ENCODE assay signal across 8 cellular contexts in the genomic region with DNA sequence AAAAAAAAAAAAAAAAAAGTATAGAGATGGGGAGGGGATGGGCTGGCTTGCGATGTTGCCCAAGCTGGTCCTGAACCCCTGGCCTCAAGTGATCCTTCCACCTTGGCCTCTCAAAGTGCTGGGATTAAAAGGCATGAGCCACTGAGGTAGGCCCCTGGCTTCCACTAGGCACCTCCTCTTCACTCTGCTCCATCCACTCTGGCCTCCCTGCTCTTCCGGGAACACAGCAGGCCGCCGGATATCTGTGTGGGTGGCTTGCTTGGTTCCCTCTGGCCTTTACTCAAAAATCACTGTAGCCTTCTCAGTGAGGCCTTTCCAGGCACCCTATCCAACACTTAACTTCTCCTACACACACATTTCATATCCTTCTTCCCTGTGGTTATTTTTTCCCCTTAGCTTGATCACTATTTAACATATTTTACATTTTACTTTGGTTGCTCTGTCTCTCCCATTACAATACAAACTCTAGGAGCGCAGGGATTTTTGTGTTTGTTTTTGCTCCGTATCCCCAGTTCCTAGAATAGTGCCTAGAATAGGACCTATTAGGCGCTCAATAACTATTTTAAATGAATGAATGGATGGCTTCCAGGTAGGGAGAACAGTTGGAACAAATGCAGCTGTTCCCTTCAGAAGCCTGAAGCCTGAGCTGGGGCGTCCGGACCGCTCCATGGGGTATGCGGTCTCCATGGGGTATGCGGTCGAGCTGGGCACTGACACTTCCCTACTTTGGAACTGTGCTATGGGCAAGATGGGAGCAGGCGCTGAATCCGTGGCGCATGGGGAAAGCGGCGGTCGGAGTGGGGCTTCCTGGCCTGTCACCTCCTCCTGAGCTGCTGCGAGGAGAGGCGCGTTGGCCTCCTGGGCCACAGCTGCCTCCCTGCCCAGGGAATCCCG. TPM values are rescaled to one million over a fixed set of nuclear protein-coding genes. Genes with fewer than 3 reads are reported as not detected.
DNase-seq lines count a peak whose midpoint lies in the region; ATAC-seq and TF ChIP-seq lines count a peak whose summit lies in the region.

No MANE protein-coding gene starts in this region.

- peaks cover 6% of the 10 kb centered on the region for H3K27me3 Mint-ChIP-seq in T-helper 1 cell treated with Interleukin-12 subunit alpha and Interleukin-12 subunit beta and Interleukin-4 antibody, amounts not matched to agents 30 μg/mL and 1 μg/mL, for 36 hours (ENCODE audit: low read depth)
- peaks cover 12% of the 10 kb centered on the region for H3K27me3 Mint-ChIP-seq in endothelial cell (ENCODE audit: unreplicated experiment)
- H3K27me3 Mint-ChIP-seq in natural killer cell treated with Interleukin-12 subunit alpha and Interleukin-12 subunit beta and Interleukin-15 and Interleukin-18, amount 100 ng/mL, for 72 hours: no peaks in the 10 kb centered on the region

- CTCF ChIA-PET in PC-9 (lab: Charles Lee): interaction anchor here (0.6 to 5.6 kb wide), 2 partner anchors 44 to 299 kb away, joined by 6 to 29 read pairs; a partner anchor contains a TSS

- H2AFZ ChIP-seq in PC-9: no peak overlapping the region

- peak overlapping the region; percentile 60 for H3K4me2 ChIP-seq in PC-9

- peaks cover 38% of the 10 kb centered on the region; the same call in 1 of the 2 replicates for H3F3A ChIP-seq in PC-9 (ENCODE audit: insufficient read depth, low read depth)

- no peaks in the 10 kb centered on the region for H4K20me1 ChIP-seq in PC-9 (ENCODE audit: insufficient read depth)

- H3K4me1 ChIP-seq in PC-9 (replicated peaks; ENCODE audit: insufficient read depth): peaks cover 31% of the 10 kb centered on the region

- intact Hi-C loops in PC-9 (cut with micrococcal nuclease; ENCODE audit: unreplicated experiment): loop anchor here (5.0 kb wide), 1 partner anchor 112 kb away; a partner anchor contains a TSS

- H3K9me3 Mint-ChIP-seq in T-helper 1 cell treated with Interleukin-12 subunit alpha and Interleukin-12 subunit beta and Interleukin-4 antibody, amounts not matched to agents 30 μg/mL and 1 μg/mL, for 36 hours: no peaks in the 10 kb centered on the region
- no peaks in the 10 kb centered on the region for H3K9me3 Mint-ChIP-seq in endothelial cell (ENCODE audit: unreplicated experiment)
- H3K9me3 Mint-ChIP-seq in natural killer cell treated with Interleukin-12 subunit alpha and Interleukin-12 subunit beta and Interleukin-15 and Interleukin-18, amount 100 ng/mL, for 72 hours: no peaks in the 10 kb centered on the region

- TF ChIP-seq CTCF in PC-9 (conservative IDR thresholded peaks at IDR 0.05): no peak; the same call in 1 of the 2 replicates
- no peak for TF ChIP-seq CTCF in endothelial cell (IDR thresholded peaks at IDR 0.05; ENCODE audit: unreplicated experiment)

- no peaks in the 10 kb centered on the region for H3K27me3 ChIP-seq in PC-9 (ENCODE audit: insufficient read depth, low read depth)

- H3K36me3 ChIP-seq in PC-9 (ENCODE audit: low read depth): no peaks in the 10 kb centered on the region

- DNase-seq in T-helper 1 cell: no peak
- DNase-seq in PC-9: no peak
- no peak for DNase-seq in endothelial cell (ENCODE audit: low spot score)
- no peak for DNase-seq in natural killer cell treated with Interleukin-12 subunit alpha and Interleukin-12 subunit beta and Interleukin-15 and Interleukin-18, amount 100 ng/mL, for 72 hours (ENCODE audit: low spot score)
- DNase-seq in midbrain (lab: John Stamatoyannopoulos, UW): no peak

- no TSS peak for BruUV-seq in PC-9 (replicated peaks; lab: Mats Ljungman, UMichigan)

- H3K9me2 ChIP-seq in PC-9 (ENCODE audit: insufficient read depth): no peaks in the 10 kb centered on the region

- H3K36me3 Mint-ChIP-seq in T-helper 1 cell treated with Interleukin-12 subunit alpha and Interleukin-12 subunit beta and Interleukin-4 antibody, amounts not matched to agents 30 μg/mL and 1 μg/mL, for 36 hours (ENCODE audit: low read depth): no peaks in the 10 kb centered on the region
- H3K36me3 Mint-ChIP-seq in endothelial cell (ENCODE audit: low read depth, unreplicated experiment): no peaks in the 10 kb centered on the region
- H3K36me3 Mint-ChIP-seq in natural killer cell treated with Interleukin-12 subunit alpha and Interleukin-12 subunit beta and Interleukin-15 and Interleukin-18, amount 100 ng/mL, for 72 hours: no peaks in the 10 kb centered on the region

- H3K27ac Mint-ChIP-seq in T-helper 1 cell treated with Interleukin-12 subunit alpha and Interleukin-12 subunit beta and Interleukin-4 antibody, amounts not matched to agents 30 μg/mL and 1 μg/mL, for 36 hours: peak overlapping the region; percentile 88
- H3K27ac Mint-ChIP-seq in endothelial cell (ENCODE audit: unreplicated experiment): peak overlapping the region; percentile 88
- H3K27ac Mint-ChIP-seq in natural killer cell treated with Interleukin-12 subunit alpha and Interleukin-12 subunit beta and Interleukin-15 and Interleukin-18, amount 100 ng/mL, for 72 hours: peak overlapping the region; percentile 91 to 92

- no peak overlapping the region for H3K27ac ChIP-seq in PC-9

- POLR2A ChIA-PET in PC-9 (lab: Charles Lee; ENCODE audit: unreplicated experiment): no interaction called here

- H3K79me2 ChIP-seq in PC-9 (ENCODE audit: low read depth): no peaks in the 10 kb centered on the region

- peak overlapping the region; percentile 91 for H3K4me3 Mint-ChIP-seq in T-helper 1 cell treated with Interleukin-12 subunit alpha and Interleukin-12 subunit beta and Interleukin-4 antibody, amounts not matched to agents 30 μg/mL and 1 μg/mL, for 36 hours
- H3K4me3 Mint-ChIP-seq in endothelial cell (ENCODE audit: unreplicated experiment): peak overlapping the region; percentile 96
- peak overlapping the region; percentile 98 for H3K4me3 Mint-ChIP-seq in natural killer cell treated with Interleukin-12 subunit alpha and Interleukin-12 subunit beta and Interleukin-15 and Interleukin-18, amount 100 ng/mL, for 72 hours

- no peaks in the 10 kb centered on the region for H3K9me3 ChIP-seq in PC-9 (ENCODE audit: insufficient read depth, low read depth)

- H3K4me3 ChIP-seq in PC-9: peak overlapping the region; percentile 30; the same call in 1 of the 2 replicates

- peaks cover 13% of the 10 kb centered on the region for H3K4me1 Mint-ChIP-seq in T-helper 1 cell treated with Interleukin-12 subunit alpha and Interleukin-12 subunit beta and Interleukin-4 antibody, amounts not matched to agents 30 μg/mL and 1 μg/mL, for 36 hours (ENCODE audit: low read depth)
- H3K4me1 Mint-ChIP-seq in endothelial cell (ENCODE audit: unreplicated experiment): peaks cover 26% of the 10 kb centered on the region
- peaks cover 32 to 40% of the 10 kb centered on the region in 2 donors for H3K4me1 Mint-ChIP-seq in natural killer cell treated with Interleukin-12 subunit alpha and Interleukin-12 subunit beta and Interleukin-15 and Interleukin-18, amount 100 ng/mL, for 72 hours (ENCODE audit: low read depth in 2 of 2)

- ATAC-seq in natural killer cell treated with Interleukin-12 subunit alpha and Interleukin-12 subunit beta and Interleukin-15 and Interleukin-18, amount 100 ng/mL, for 72 hours: peak; percentile 17 to 25
- ATAC-seq in GM19452 (IDR thresholded peaks at IDR 0.05; ENCODE audit: unreplicated experiment): no peak
- ATAC-seq in HG03378 (IDR thresholded peaks at IDR 0.05; ENCODE audit: unreplicated experiment): no peak

RNA-seq across cellular contexts. Expression of a gene that starts 46.7 kb away (rescaled TPM):
- total RNA-seq in PC-9 (2021): 404 and 584 TPM in 2 replicates
- total RNA-seq in endothelial cell (ENCODE audit: unreplicated experiment): 606 TPM
- total RNA-seq in natural killer cell treated with Interleukin-12 subunit alpha and Interleukin-12 subunit beta and Interleukin-15 and Interleukin-18, amount 100 ng/mL, for 72 hours: 100 to 1,000 TPM; 174 to 259 TPM

Comparison
In these comparisons a context has a peak if more than half of its experiments do, and no peak if none do; other contexts are left out.
1. ATAC-seq: peak in natural killer cell treated with Interleukin-12 subunit alpha and Interleukin-12 subunit beta and Interleukin-15 and Interleukin-18, amount 100 ng/mL, for 72 hours (2 of 2); none in GM19452 (single experiment) and HG03378 (single experiment).
2. Peak in every context shown above with its lines, with median percentiles within 50 percentile points of each other: H3K27ac Mint-ChIP-seq and H3K4me3 Mint-ChIP-seq.